15 cellular contexts compared by ENCODE assay signal in the genomic region with DNA sequence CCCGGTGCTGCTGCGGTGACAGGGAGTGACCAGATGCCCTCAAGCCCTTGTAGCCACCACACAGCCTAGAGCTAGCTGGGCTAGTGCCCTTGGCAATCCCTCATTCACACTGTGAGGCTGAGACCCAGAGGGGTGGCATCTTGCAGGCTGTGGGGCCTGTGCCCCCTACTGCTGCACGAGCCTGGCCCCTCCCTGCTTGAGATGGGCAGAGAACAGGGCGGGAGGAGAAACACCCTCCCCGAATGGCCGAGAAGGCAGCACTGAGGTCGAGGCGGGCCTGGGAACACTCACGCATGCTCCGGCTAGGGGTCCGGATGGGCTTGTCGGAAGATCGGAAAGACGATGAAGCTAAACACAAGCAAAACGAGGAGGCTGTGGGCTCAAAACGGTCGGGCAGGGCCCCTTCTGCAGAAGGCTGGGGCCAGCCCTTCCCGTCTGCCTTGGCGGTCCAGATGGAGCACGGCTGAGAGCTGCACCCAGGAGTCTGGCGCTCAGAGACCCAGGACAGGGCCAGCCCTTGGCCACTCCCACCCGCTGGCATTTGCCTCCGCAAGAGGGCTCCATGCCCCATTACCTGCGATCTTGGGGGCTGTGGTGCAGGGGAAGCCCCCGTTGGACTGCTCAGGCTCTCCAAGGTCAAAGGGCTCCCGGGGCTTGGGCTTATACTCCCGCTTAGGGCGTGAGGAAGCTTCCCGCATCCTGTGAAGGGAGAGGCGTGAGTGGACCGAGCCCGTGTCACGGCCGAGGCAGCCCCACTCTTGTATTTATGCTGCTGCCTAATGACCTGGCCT. TPM values are rescaled to one million over a fixed set of nuclear protein-coding genes. Genes with fewer than 3 reads are reported as not detected.
DNase-seq lines count a peak whose midpoint lies in the region; ATAC-seq, FAIRE-seq and TF ChIP-seq lines count a peak whose summit lies in the region.
"Had no signal": no experiment of that assay in that cellular context is flagged by ENCODE, and none has a peak within 500 bp of the region (broad histone marks: within the 10 kb centered on the region; RNA-seq: fewer than 3 reads in every experiment).

No MANE protein-coding gene starts in this region.

- H3K4me1 ChIP-seq in cardiac muscle cell (ENCODE audit: low read depth) (no peaks in the 10 kb centered on the region), kidney (ENCODE audit: control insufficient read depth in 1 of 2, insufficient read depth in 1 of 2, low read depth in 1 of 2, low read length in 2 of 2) (no peaks in the 10 kb centered on the region)

- H3K4me3 Mint-ChIP-seq in stimulated activated naive B cell treated with anti-CD40 and anti-IgM and Interleukin-4, amounts not matched to agents 10 μg/mL and 1 μg/mL and 100 μg/mL, for 72 hours = no peak overlapping the region
- H3K4me3 Mint-ChIP-seq in T-cell = no peak overlapping the region
- H3K4me3 Mint-ChIP-seq: activated CD4-positive, alpha-beta T cell treated with anti-CD3 and anti-CD28 coated beads for 36 hours; activated T-cell treated with anti-CD3 and anti-CD28 coated beads, Interleukin-2, amount 50 U/mL, for 4 hours; immature natural killer cell; T-helper 2 cell treated with Interferon-gamma antibody and Interleukin-4, amounts not matched to agents 5 μg/mL and 100 μg/mL, for 36 hours had no signal

- H3K27ac ChIP-seq in cardiac muscle cell (peak overlapping the region; percentile 39), kidney (ENCODE audit: low read depth in 2 of 2, low read length in 2 of 2) (no peak overlapping the region)

- CTCF ChIA-PET in T-cell (lab: Charles Lee) = no interaction called here

- peaks cover 7 to 17% of the 10 kb centered on the region in 2 donors for H3K4me1 Mint-ChIP-seq in stimulated activated naive B cell treated with anti-CD40 and anti-IgM and Interleukin-4, amounts not matched to agents 10 μg/mL and 1 μg/mL and 100 μg/mL, for 72 hours
- H3K4me1 Mint-ChIP-seq in T-cell = peaks cover 0 to under 1% (median 0%) of the 10 kb centered on the region in 3 donors
- H3K4me1 Mint-ChIP-seq: activated CD4-positive, alpha-beta T cell treated with anti-CD3 and anti-CD28 coated beads for 36 hours; immature natural killer cell had no signal

- H3K27ac Mint-ChIP-seq in stimulated activated naive B cell treated with anti-CD40 and anti-IgM and Interleukin-4, amounts not matched to agents 10 μg/mL and 1 μg/mL and 100 μg/mL, for 72 hours = peak overlapping the region; percentile 79
- H3K27ac Mint-ChIP-seq in T-cell = no peak overlapping the region
- H3K27ac Mint-ChIP-seq: activated CD4-positive, alpha-beta T cell treated with anti-CD3 and anti-CD28 coated beads for 36 hours; immature natural killer cell; T-helper 2 cell treated with Interferon-gamma antibody and Interleukin-4, amounts not matched to agents 5 μg/mL and 100 μg/mL, for 36 hours had no signal

- H3K36me3 Mint-ChIP-seq in stimulated activated naive B cell treated with anti-CD40 and anti-IgM and Interleukin-4, amounts not matched to agents 10 μg/mL and 1 μg/mL and 100 μg/mL, for 72 hours = peaks cover 21 to 49% of the 10 kb centered on the region in 2 donors
- peaks cover 15% of the 10 kb centered on the region for H3K36me3 Mint-ChIP-seq in T-cell

- DNase-seq in cardiac muscle cell (ENCODE audit: low read depth in 1 of 2, low spot score in 1 of 2) = no peak
- no peak for DNase-seq in left ventricle myocardium superior
- DNase-seq in kidney = peak; percentile 76
- DNase-seq in stimulated activated naive B cell treated with anti-CD40 and anti-IgM and Interleukin-4, amounts not matched to agents 10 μg/mL and 1 μg/mL and 100 μg/mL, for 72 hours = no peak
- no peak for DNase-seq in cerebellar nuclear complex (lab: John Stamatoyannopoulos, UW)
- no peak for DNase-seq in T-cell
- DNase-seq: activated CD4-positive, alpha-beta T cell treated with anti-CD3 and anti-CD28 coated beads for 36 hours; activated T-cell treated with anti-CD3 and anti-CD28 coated beads, Interleukin-2, amount 50 U/mL, for 4 hours; GF-D8; immature natural killer cell; NCI-H82 had no signal

- H3K36me3 ChIP-seq in cardiac muscle cell (peaks cover 27% of the 10 kb centered on the region), kidney (ENCODE audit: control insufficient read depth in 1 of 2, insufficient read depth in 2 of 2, low read length in 2 of 2) (peaks cover 12 to 33% of the 10 kb centered on the region in 2 donors)

- TF ChIP-seq CTCF in cardiac muscle cell (IDR thresholded peaks at IDR 0.05; ENCODE audit: low read depth, low read length) (no peak), kidney (IDR thresholded peaks at IDR 0.05; ENCODE audit: borderline replicate concordance, extremely low read depth, insufficient read depth) (no peak)

- ATAC-seq in left ventricle myocardium superior (no peak), T-cell (replicated peaks in 1 of 4) (no peak)
- no peak for ATAC-seq in stimulated activated naive B cell treated with anti-CD40 and anti-IgM and Interleukin-4, amounts not matched to agents 10 μg/mL and 1 μg/mL and 100 μg/mL, for 72 hours (replicated peaks)
- ATAC-seq: activated CD4-positive, alpha-beta T cell treated with anti-CD3 and anti-CD28 coated beads for 36 hours; activated T-cell treated with anti-CD3 and anti-CD28 coated beads, Interleukin-2, amount 50 U/mL, for 4 hours; gastroesophageal sphincter had no signal

- intact Hi-C loops in left ventricle myocardium superior (cut with micrococcal nuclease) = no loop called here
- intact Hi-C loops in kidney (cut with DNase I) = no loop called here

- H3K9me3 ChIP-seq in cardiac muscle cell (ENCODE audit: low read depth) (no peaks in the 10 kb centered on the region), kidney (ENCODE audit: control insufficient read depth in 1 of 2, low read length in 2 of 2) (no peaks in the 10 kb centered on the region)
- H3K9me3 ChIP-seq: gastroesophageal sphincter had no signal

- FAIRE-seq in kidney (lab: Jason Lieb, UNC) = no peak
- FAIRE-seq: endothelial cell of umbilical vein had no signal

- H3K27me3 ChIP-seq in cardiac muscle cell = no peaks in the 10 kb centered on the region
- H3K27me3 ChIP-seq: gastroesophageal sphincter had no signal

- H3K27me3 Mint-ChIP-seq in stimulated activated naive B cell treated with anti-CD40 and anti-IgM and Interleukin-4, amounts not matched to agents 10 μg/mL and 1 μg/mL and 100 μg/mL, for 72 hours = no peaks in the 10 kb centered on the region
- H3K27me3 Mint-ChIP-seq in T-cell = no peaks in the 10 kb centered on the region
- H3K27me3 Mint-ChIP-seq: activated CD4-positive, alpha-beta T cell treated with anti-CD3 and anti-CD28 coated beads for 36 hours had no signal

- POLR2A ChIA-PET in T-cell (lab: Charles Lee) = interaction anchor here in 1 of 2 donors (0.6 kb wide), 1 partner anchor 28 kb away, joined by 3 read pairs; no protein-coding TSS in a partner anchor

- no peak overlapping the region for H3K9ac ChIP-seq in kidney (ENCODE audit: low read length in 2 of 2)

- H3K9me3 Mint-ChIP-seq in stimulated activated naive B cell treated with anti-CD40 and anti-IgM and Interleukin-4, amounts not matched to agents 10 μg/mL and 1 μg/mL and 100 μg/mL, for 72 hours = no peaks in the 10 kb centered on the region
- H3K9me3 Mint-ChIP-seq in T-cell = no peaks in the 10 kb centered on the region
- H3K9me3 Mint-ChIP-seq: activated T-cell treated with anti-CD3 and anti-CD28 coated beads, Interleukin-2, amount 50 U/mL, for 4 hours; immature natural killer cell; T-helper 2 cell treated with Interferon-gamma antibody and Interleukin-4, amounts not matched to agents 5 μg/mL and 100 μg/mL, for 36 hours had no signal

- H3K4me3 ChIP-seq in cardiac muscle cell (no peak overlapping the region), kidney (ENCODE audit: low read length in 2 of 2) (no peak overlapping the region)
- H3K4me3 ChIP-seq: gastroesophageal sphincter, smooth muscle cell had no signal

RNA-seq across cellular contexts. Expression of gene MPND, which starts 18.9 kb away (rescaled TPM):
- total RNA-seq in cardiac muscle cell (14.4 and 19.8 TPM in 2 replicates), left ventricle myocardium superior (19.2 TPM), kidney (24.1 TPM), T-cell (10 to 100 TPM; 10.7 to 27.3 (median 22.6) TPM)
- polyA plus RNA-seq in cardiac muscle cell (19.2 and 24.3 TPM in 2 replicates), kidney (ENCODE audit: insufficient read depth, low read depth, low replicate concordance) (43.5 TPM)

RNA-seq across cellular contexts. Expression of gene STAP2, which starts 23.6 kb away (rescaled TPM):
- total RNA-seq in cardiac muscle cell = 12.3 and 18.0 TPM in 2 replicates
- 18.7 and 20.3 TPM in 2 replicates for polyA plus RNA-seq in cardiac muscle cell
- total RNA-seq in left ventricle myocardium superior = 4.2 TPM
- total RNA-seq in kidney = 32.3 TPM
- 61.5 TPM for polyA plus RNA-seq in kidney (ENCODE audit: insufficient read depth, low read depth, low replicate concordance)
- 1 to 10 TPM; 2.3 to 3.7 (median 2.9) TPM for total RNA-seq in T-cell

RNA-seq across cellular contexts. Expression of gene SH3GL1, which starts 38.1 kb away (rescaled TPM):
- total RNA-seq in cardiac muscle cell (87.2 and 97.9 TPM in 2 replicates), left ventricle myocardium superior (19.1 TPM), kidney (52.7 TPM), T-cell (10 to 100 TPM; 38.8 to 51.5 (median 45.7) TPM)
- polyA plus RNA-seq in cardiac muscle cell (92.6 and 92.8 TPM in 2 replicates), kidney (ENCODE audit: insufficient read depth, low read depth, low replicate concordance) (34.8 TPM)

RNA-seq across cellular contexts. Expression of gene CHAF1A, which starts 40.2 kb away (rescaled TPM):
- 15.3 and 20.0 TPM in 2 replicates for total RNA-seq in cardiac muscle cell
- polyA plus RNA-seq in cardiac muscle cell = 19.7 and 38.9 TPM in 2 replicates
- total RNA-seq in left ventricle myocardium superior = 7.2 TPM
- 10.0 TPM for total RNA-seq in kidney
- 2.7 TPM for polyA plus RNA-seq in kidney (ENCODE audit: insufficient read depth, low read depth, low replicate concordance)
- total RNA-seq in T-cell = 10 to 100 TPM; 14.4 to 27.3 (median 16.5) TPM

RNA-seq across cellular contexts. Expression of gene FSD1, which starts 57.8 kb away (rescaled TPM):
- total RNA-seq in cardiac muscle cell (16.3 and 24.7 TPM in 2 replicates), left ventricle myocardium superior (not detected), kidney (0.85 TPM), T-cell (1 to 10 TPM; 2.8 to 4.1 (median 3.4) TPM)
- polyA plus RNA-seq in cardiac muscle cell (18.5 and 23.2 TPM in 2 replicates), kidney (ENCODE audit: insufficient read depth, low read depth, low replicate concordance) (1.1 TPM)
